Comparison of ENCODE assay signal across 26 cellular contexts in genomic region chr17:51395621-51396020, GRCh38.
"Had no signal": no experiment of that assay in that cellular context is flagged by ENCODE, and none has a peak within 500 bp of the region (broad histone marks: within the 10 kb centered on the region; RNA-seq: fewer than 3 reads in every experiment).

No MANE protein-coding gene starts in this region.

- ATAC-seq: activated naive CD4-positive, alpha-beta T cell treated with anti-CD3 and anti-CD28 coated beads, Interleukin-2, amount 50 U/mL, for 72 hours; activated naive CD8-positive, alpha-beta T cell treated with anti-CD3 and anti-CD28 coated beads, Interleukin-2, amount 50 U/mL, for 24 hours; activated T-cell treated with anti-CD3 and anti-CD28 coated beads, Interleukin-2, amount 50 U/mL, for 4 hours; activated T-cell treated with anti-CD3 and anti-CD28 coated beads, Interleukin-2, amount 50 U/mL, for 72 hours; activated T-helper 17 cell treated with anti-CD3 and anti-CD28 coated beads, Interleukin-2, amount 50 U/mL, for 72 hours; body of pancreas had no signal

- DNase-seq: activated effector memory CD4-positive, alpha-beta T cell treated with anti-CD3 and anti-CD28 coated beads, Interleukin-2, amount 50 U/mL, for 16 hours; activated effector memory CD4-positive, alpha-beta T cell treated with Interleukin-2 at 50 U/mL for 16 hours; activated gamma-delta T cell; activated gamma-delta T cell treated with Interleukin-2 at 50 U/mL for 16 hours; activated naive CD4-positive, alpha-beta T cell; activated naive CD4-positive, alpha-beta T cell treated with anti-CD3 and anti-CD28 coated beads for 36 hours; activated naive CD4-positive, alpha-beta T cell treated with anti-CD3 and anti-CD28 coated beads, Interleukin-2, amount 10 ng/mL, durations not matched to agents 7 days and 5 days; activated naive CD4-positive, alpha-beta T cell treated with anti-CD3 and anti-CD28 coated beads, Interleukin-2, amount 50 U/mL, for 16 hours; activated naive CD4-positive, alpha-beta T cell treated with Interleukin-2 at 50 U/mL for 16 hours; activated naive CD8-positive, alpha-beta T cell treated with anti-CD3 and anti-CD28 coated beads for 36 hours; activated naive CD8-positive, alpha-beta T cell treated with anti-CD3 and anti-CD28 coated beads, Interleukin-2, amount 10 ng/mL, durations not matched to agents 7 days and 5 days; activated naive CD8-positive, alpha-beta T cell treated with anti-CD3 and anti-CD28 coated beads, Interleukin-2, amount 50 U/mL, for 24 hours; activated T-cell treated with anti-CD3 and anti-CD28 coated beads, Interleukin-2, amount 50 U/mL, for 1 hour; activated T-cell treated with anti-CD3 and anti-CD28 coated beads, Interleukin-2, amount 50 U/mL, for 24 hours; activated T-cell treated with anti-CD3 and anti-CD28 coated beads, Interleukin-2, amount 50 U/mL, for 4 hours; activated T-cell treated with anti-CD3 and anti-CD28 coated beads, Interleukin-2, amount 50 U/mL, for 48 hours; activated T-cell treated with anti-CD3 and anti-CD28 coated beads, Interleukin-2, amount 50 U/mL, for 72 hours; amniotic stem cell; amygdala; anterior cingulate cortex; aorta; body of pancreas; brain microvascular endothelial cell; central memory CD4-positive, alpha-beta T cell had no signal
